In the genomic region with DNA sequence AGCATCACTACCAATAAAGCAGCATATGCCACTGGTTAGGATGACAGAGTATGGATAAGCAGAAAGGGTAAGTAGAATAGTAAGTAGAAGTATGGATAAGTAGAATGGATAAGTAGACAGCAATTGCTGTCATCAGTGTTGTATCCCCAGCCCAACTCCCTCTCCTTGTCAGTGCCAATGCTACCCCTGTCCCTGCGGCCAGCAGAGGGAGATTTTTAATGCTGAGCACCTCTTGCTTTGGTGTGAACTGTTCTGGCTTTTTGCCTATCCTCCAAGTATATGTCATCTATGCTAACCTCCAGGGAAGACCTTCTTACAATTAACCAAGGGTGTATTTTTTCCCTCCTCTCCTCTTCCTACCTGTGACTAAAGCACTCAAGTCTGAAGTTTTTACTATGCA, we compare ENCODE assay signal across 9 cellular contexts.
DNase-seq lines count a peak whose midpoint lies in the region; FAIRE-seq and TF ChIP-seq lines count a peak whose summit lies in the region.
"Had no signal": no experiment of that assay in that cellular context is flagged by ENCODE, and none has a peak within 500 bp of the region (broad histone marks: within the 10 kb centered on the region; RNA-seq: fewer than 3 reads in every experiment).

No MANE protein-coding gene starts in this region.

- FAIRE-seq in GM12891 (lab: Jason Lieb, UNC): no peak
- FAIRE-seq: TTC549 had no signal

- TF ChIP-seq POLR2A in GM12891 (IDR thresholded peaks at IDR 0.05; ENCODE audit: low read depth, low read length): no peak

- DNase-seq in NCI-H2171 treated with DMSO at 0.1 percent for 48 hours (lab: John Stamatoyannopoulos, UW) (peak; percentile 38), NCI-H2171 (lab: John Stamatoyannopoulos, UW) (no peak), NCI-H1694 (lab: John Stamatoyannopoulos, UW) (peak; percentile 56), cerebellum (ENCODE audit: low spot score) (peak; percentile 38), renal cortical epithelial cell (ENCODE audit: low read depth) (peak; percentile 33), pons (ENCODE audit: low spot score) (no peak), T-helper 2 cell (no peak), GM12891 (ENCODE audit: insufficient read length, low spot score) (no peak)

TF ChIP-seq in GM12891, 5 proteins besides CTCF, POLR2A, EP300 and RAD21:
- no peak for TF ChIP-seq POU2F2 (IDR thresholded peaks at IDR 0.05; ENCODE audit: low read depth, low read length)
- no peak for TF ChIP-seq SPI1 (IDR thresholded peaks at IDR 0.05; ENCODE audit: low read depth, low read length)
- TF ChIP-seq TAF1 (IDR thresholded peaks at IDR 0.05; ENCODE audit: low read depth, low read length): no peak
- TF ChIP-seq POLR2AphosphoS5 (IDR thresholded peaks at IDR 0.05; ENCODE audit: low read depth, low read length): no peak
- TF ChIP-seq PAX5 (IDR thresholded peaks at IDR 0.05; ENCODE audit: insufficient read depth, low read length, severe bottlenecking): no peak
TF ChIP-seq in GM12891: peak in this region for 0.

Comparison
In these comparisons a context has a peak if more than half of its experiments do, and no peak if none do; other contexts are left out.
1. DNase-seq: peak in NCI-H2171 treated with DMSO at 0.1 percent for 48 hours (single experiment), NCI-H1694 (single experiment), cerebellum (single experiment) and renal cortical epithelial cell (single experiment); none in NCI-H2171 (single experiment), pons (single experiment), T-helper 2 cell (0 of 5) and GM12891 (single experiment).